Comparison of ENCODE assay signal across 13 cellular contexts in genomic region chr2:175012516-175012915, GRCh38. TPM values are rescaled to one million over a fixed set of nuclear protein-coding genes. Genes with fewer than 3 reads are reported as not detected.
DNase-seq lines count a peak whose midpoint lies in the region.
"Had no signal": no experiment of that assay in that cellular context is flagged by ENCODE, and none has a peak within 500 bp of the region (broad histone marks: within the 10 kb centered on the region; RNA-seq: fewer than 3 reads in every experiment).

No MANE protein-coding gene starts in this region.

- DNase-seq in EH (ENCODE audit: low read depth) = peak; percentile 22
- DNase-seq in HT1080 (ENCODE audit: low read depth) = peak; percentile 67
- DNase-seq in astrocyte of the hippocampus (ENCODE audit: low read depth, low spot score) = peak; percentile 37
- peak; percentile 53 for DNase-seq in kidney tubule cell (ENCODE audit: low spot score)
- no peak for DNase-seq in COLO668 (lab: John Stamatoyannopoulos, UW; ENCODE audit: unreplicated experiment)
- DNase-seq in NOMO-1 treated with dmso at 0.1 percent for 144 hours (lab: John Stamatoyannopoulos, UW; ENCODE audit: unreplicated experiment) = no peak
- no peak for DNase-seq in NCI-H2171 treated with DMSO at 0.1 percent for 48 hours (lab: John Stamatoyannopoulos, UW)
- DNase-seq: DMS79, GDM1, GM23248, NCI-H1436 treated with DMSO at 0.1 percent for 48 hours, NCI-H2081, NCI-H510A treated with DMSO at 0.1 percent for 48 hours had no signal

RNA-seq across cellular contexts. Expression of gene CHN1, which starts 7.3 kb away (rescaled TPM):
- 9.6 and 10.2 TPM in 2 replicates for total RNA-seq in HT1080 (2014; rRNA removed; shearing (Covaris generic))
- 8.8 and 9.9 TPM in 2 replicates for polyA plus RNA-seq in HT1080 (2015; cell fraction: cytosol; rRNA removed)
- polyA plus RNA-seq in HT1080 (2015; cell fraction: nucleus; rRNA removed) = 4.8 and 5.7 TPM in 2 replicates

Comparison
In these comparisons a context has a peak if more than half of its experiments do, and no peak if none do; other contexts are left out.
1. DNase-seq: peak in EH (single experiment), HT1080 (single experiment), astrocyte of the hippocampus (single experiment) and kidney tubule cell (single experiment); none in COLO668 (single experiment), NOMO-1 treated with dmso at 0.1 percent for 144 hours (single experiment) and NCI-H2171 treated with DMSO at 0.1 percent for 48 hours (single experiment).